33 cellular contexts compared by ENCODE assay signal in genomic region chrX:17813277-17813676, GRCh38. TPM values are rescaled to one million over a fixed set of nuclear protein-coding genes. Genes with fewer than 3 reads are reported as not detected.
"Had no signal": no experiment of that assay in that cellular context is flagged by ENCODE, and none has a peak within 500 bp of the region (broad histone marks: within the 10 kb centered on the region; RNA-seq: fewer than 3 reads in every experiment).

No MANE protein-coding gene starts in this region.

- ATAC-seq: activated CD4-positive, CD25-positive, alpha-beta regulatory T cell treated with anti-CD3 and anti-CD28 coated beads, Interleukin-2, amount 50 U/mL, for 24 hours; activated CD8-positive, alpha-beta T cell treated with anti-CD3 and anti-CD28 coated beads for 36 hours; activated T-cell treated with anti-CD3 and anti-CD28 coated beads, Interleukin-2, amount 50 U/mL, for 4 hours; activated T-helper 17 cell treated with anti-CD3 and anti-CD28 coated beads, Interleukin-2, amount 50 U/mL, for 72 hours; esophagus mucosa; T-cell had no signal

- H3K9me3 ChIP-seq: breast epithelium had no signal

- FAIRE-seq: frontal cortex had no signal

- H3K27ac ChIP-seq: breast epithelium, cardiac muscle cell, coronary artery, dorsolateral prefrontal cortex, WERI-Rb-1 had no signal

- H3K36me3 Mint-ChIP-seq: activated naive CD8-positive, alpha-beta T cell; brain; T-cell had no signal

- H3K27ac Mint-ChIP-seq: activated B cell treated with CpG ODN at 0.5 μM for 24 hours; activated CD8-positive, alpha-beta T cell treated with anti-CD3 and anti-CD28 coated beads for 36 hours; activated naive CD8-positive, alpha-beta T cell; activated T-helper 17 cell treated with anti-CD3 and anti-CD28 coated beads, Interleukin-2, amount 50 U/mL, for 72 hours; brain; dendritic cell treated with granulocyte-macrophage colony-stimulating factor and Interleukin-4, amounts not matched to agents 40 ng/mL and 50 ng/mL, for 4 days; endodermal cell; T-cell; T-helper 1 cell treated with Interleukin-12 subunit alpha and Interleukin-12 subunit beta and Interleukin-4 antibody, amounts not matched to agents 30 μg/mL and 1 μg/mL, for 36 hours had no signal

- H3K4me3 ChIP-seq: breast epithelium, cardiac muscle cell, coronary artery, dorsolateral prefrontal cortex had no signal

- H3K9me3 Mint-ChIP-seq: activated B cell treated with CpG ODN at 0.5 μM for 24 hours; activated CD8-positive, alpha-beta T cell treated with anti-CD3 and anti-CD28 coated beads for 36 hours; activated T-cell treated with anti-CD3 and anti-CD28 coated beads, Interleukin-2, amount 50 U/mL, for 4 hours; activated T-helper 17 cell treated with anti-CD3 and anti-CD28 coated beads, Interleukin-2, amount 50 U/mL, for 72 hours; brain; dendritic cell treated with granulocyte-macrophage colony-stimulating factor and Interleukin-4, amounts not matched to agents 40 ng/mL and 50 ng/mL, for 4 days; T-cell; T-helper 1 cell treated with Interleukin-12 subunit alpha and Interleukin-12 subunit beta and Interleukin-4 antibody, amounts not matched to agents 30 μg/mL and 1 μg/mL, for 36 hours had no signal

- H3K4me1 Mint-ChIP-seq: activated B cell treated with CpG ODN at 0.5 μM for 24 hours; activated T-helper 17 cell treated with anti-CD3 and anti-CD28 coated beads, Interleukin-2, amount 50 U/mL, for 72 hours; brain; T-cell had no signal

- H3K36me3 ChIP-seq: breast epithelium, cardiac muscle cell, WERI-Rb-1 had no signal

- H3K27me3 Mint-ChIP-seq: activated B cell treated with CpG ODN at 0.5 μM for 24 hours; activated CD8-positive, alpha-beta T cell treated with anti-CD3 and anti-CD28 coated beads for 36 hours; activated naive CD8-positive, alpha-beta T cell; activated T-helper 17 cell treated with anti-CD3 and anti-CD28 coated beads, Interleukin-2, amount 50 U/mL, for 72 hours had no signal

- DNase-seq: activated B cell treated with CpG ODN at 0.5 μM for 24 hours; activated CD4-positive, alpha-beta T cell treated with anti-CD3 and anti-CD28 coated beads for 48 hours; activated CD4-positive, alpha-beta T cell treated with anti-CD3 and anti-CD28 coated beads, Interleukin-2, amount 50 U/mL, for 1 hour; activated CD4-positive, alpha-beta T cell treated with anti-CD3 and anti-CD28 coated beads, Interleukin-2, amount 50 U/mL, for 48 hours; activated CD8-positive, alpha-beta memory T cell treated with anti-CD3 and anti-CD28 coated beads for 24 hours; activated effector memory CD4-positive, alpha-beta T cell treated with Interleukin-2 at 50 U/mL for 16 hours; activated gamma-delta T cell treated with Interleukin-2 at 50 U/mL for 16 hours; activated naive CD4-positive, alpha-beta T cell treated with anti-CD3 and anti-CD28 coated beads, Interleukin-2, amount 50 U/mL, for 16 hours; activated naive CD4-positive, alpha-beta T cell treated with Interleukin-2 at 50 U/mL for 16 hours; activated T-cell treated with anti-CD3 and anti-CD28 coated beads, Interleukin-2, amount 50 U/mL, for 4 hours; amniotic stem cell; anterior cingulate cortex; central memory CD4-positive, alpha-beta T cell; cerebellar nuclear complex; dorsolateral prefrontal cortex; effector memory CD4-positive, alpha-beta T cell; endodermal cell; SW 1271; T-cell; T1000; WERI-Rb-1 had no signal

- H3K4me1 ChIP-seq: breast epithelium had no signal

- H3K4me3 Mint-ChIP-seq: activated B cell treated with CpG ODN at 0.5 μM for 24 hours; activated CD8-positive, alpha-beta T cell treated with anti-CD3 and anti-CD28 coated beads for 36 hours; activated naive CD8-positive, alpha-beta T cell; activated T-cell treated with anti-CD3 and anti-CD28 coated beads, Interleukin-2, amount 50 U/mL, for 4 hours; activated T-helper 17 cell treated with anti-CD3 and anti-CD28 coated beads, Interleukin-2, amount 50 U/mL, for 72 hours; brain; dendritic cell treated with granulocyte-macrophage colony-stimulating factor and Interleukin-4, amounts not matched to agents 40 ng/mL and 50 ng/mL, for 4 days; endodermal cell; T-cell; T-helper 1 cell treated with Interleukin-12 subunit alpha and Interleukin-12 subunit beta and Interleukin-4 antibody, amounts not matched to agents 30 μg/mL and 1 μg/mL, for 36 hours had no signal

- H3K27me3 ChIP-seq: cardiac muscle cell had no signal

RNA-seq across cellular contexts. Expression of gene RAI2, which starts 47.8 kb away (rescaled TPM):
- total RNA-seq: activated B cell treated with CpG ODN at 0.5 μM for 24 hours had no signal
